ENCODE assay signal across 8 cellular contexts in the genomic region with DNA sequence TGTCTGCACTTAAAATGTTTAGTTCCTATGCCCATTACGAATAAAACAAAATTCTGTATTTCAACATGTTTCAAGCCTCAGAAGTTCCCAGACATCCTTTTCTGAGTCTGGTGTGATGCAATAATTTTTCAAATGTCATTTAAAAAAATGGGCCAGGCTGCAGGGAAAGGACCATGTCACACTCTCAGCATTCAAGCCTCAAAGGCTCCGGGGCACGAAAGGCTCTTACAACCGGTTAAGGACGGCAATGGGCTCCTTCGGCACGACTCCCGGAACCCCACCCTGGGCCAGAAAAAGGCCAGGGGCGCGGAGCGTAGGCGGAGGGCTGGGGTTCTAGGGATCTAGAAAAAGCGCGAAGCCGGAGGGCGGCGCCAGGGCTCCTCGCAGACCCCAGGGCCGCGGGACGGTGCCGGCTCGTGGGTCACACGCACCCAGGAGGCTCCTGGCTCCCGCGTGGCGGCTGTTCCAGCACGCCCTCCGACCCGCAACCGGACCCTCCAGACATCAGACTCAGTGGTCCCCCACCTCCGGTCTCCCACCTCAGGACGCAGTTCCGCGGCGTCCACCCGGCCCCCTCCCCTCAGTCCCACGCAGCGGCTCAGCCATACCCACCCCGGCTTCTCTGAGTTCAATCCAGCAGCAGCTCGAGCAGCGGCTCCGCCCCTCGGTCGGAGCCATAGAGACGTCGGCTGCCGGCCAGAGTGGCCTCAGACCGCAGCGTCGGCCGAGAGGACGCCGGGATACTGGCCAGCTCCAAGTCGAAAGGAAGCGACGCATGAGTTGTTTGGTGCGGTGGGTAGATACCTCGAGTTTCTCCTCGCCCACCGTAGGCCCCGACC. TPM values are rescaled to one million over a fixed set of nuclear protein-coding genes. Genes with fewer than 3 reads are reported as not detected.
DNase-seq lines count a peak whose midpoint lies in the region; ATAC-seq and TF ChIP-seq lines count a peak whose summit lies in the region.

A gene with protein sequence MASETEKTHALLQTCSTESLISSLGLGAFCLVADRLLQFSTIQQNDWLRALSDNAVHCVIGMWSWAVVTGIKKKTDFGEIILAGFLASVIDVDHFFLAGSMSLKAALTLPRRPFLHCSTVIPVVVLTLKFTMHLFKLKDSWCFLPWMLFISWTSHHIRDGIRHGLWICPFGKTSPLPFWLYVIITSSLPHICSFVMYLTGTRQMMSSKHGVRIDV (minus strand): TSS at position 656 of the 839 bp plus-strand sequence. CDS start 29,896 bp downstream, outside the sequence.

- H3K4me3 ChIP-seq in choroid plexus epithelial cell (ENCODE audit: low read depth, low read length), result peak within 1 kb of the TSS; percentile 74

- peak; percentile 81 to 83 for DNase-seq in AML-193 (lab: John Stamatoyannopoulos, UW)
- DNase-seq in NCI-H510A (lab: John Stamatoyannopoulos, UW), result peak; percentile 93
- DNase-seq in activated CD4-positive, alpha-beta T cell treated with anti-CD3 and anti-CD28 coated beads for 36 hours, result peak; percentile 91
- DNase-seq in choroid plexus epithelial cell (ENCODE audit: low read depth), result peak; percentile 96
- peak; percentile 94 for DNase-seq in kidney tubule cell (ENCODE audit: low spot score)
- peak; percentile 54 to 78 (median 63) for DNase-seq in stimulated activated CD4-positive, alpha-beta T cell treated with anti-CD3 and anti-CD28 coated beads, Interleukin-1b, Interleukin-23, amount 100 ng/mL, for 24 hours (ENCODE audit: low read depth in 4 of 4, low spot score in 1 of 4)

- peak; percentile 85 for TF ChIP-seq POLR2A in GM19099 (IDR thresholded peaks at IDR 0.05; ENCODE audit: extremely low read depth, insufficient read length, low read depth)

- H3K27me3 Mint-ChIP-seq in activated CD4-positive, alpha-beta T cell treated with anti-CD3 and anti-CD28 coated beads for 36 hours, result no peaks in the 10 kb centered on the region

- TF ChIP-seq CTCF in choroid plexus epithelial cell (conservative IDR thresholded peaks at IDR 0.05; ENCODE audit: low read depth, low read length), result no peak

- peaks cover 37% of the 10 kb centered on the region for H3K4me1 Mint-ChIP-seq in activated CD4-positive, alpha-beta T cell treated with anti-CD3 and anti-CD28 coated beads for 36 hours

- intact Hi-C loops in activated CD4-positive, alpha-beta T cell treated with anti-CD3 and anti-CD28 coated beads for 36 hours (cut with DNase I, micrococcal nuclease), result loop anchor here (1.0 to 10.0 kb wide), 22 partner anchors 32 to 1579 kb away; partner anchors contain the start of genes C5orf34 (in 2 of the 2), HMGCS1 (in 2 of the 2), NNT (in 2 of the 2) and ANXA2R (in 1 of the 2)

- peaks cover 35% of the 10 kb centered on the region for H3K36me3 Mint-ChIP-seq in activated CD4-positive, alpha-beta T cell treated with anti-CD3 and anti-CD28 coated beads for 36 hours (ENCODE audit: low read depth)

- peak within 1 kb of the TSS; percentile 100 for H3K27ac Mint-ChIP-seq in activated CD4-positive, alpha-beta T cell treated with anti-CD3 and anti-CD28 coated beads for 36 hours

- POLR2A ChIA-PET in activated CD4-positive, alpha-beta T cell treated with anti-CD3 and anti-CD28 coated beads for 36 hours (lab: Charles Lee), result interaction anchor here (0.5 to 2.8 kb wide), 14 partner anchors 9 to 628 kb away, joined by 3 to 34 read pairs (median 4); partner anchors contain the start of genes C5orf34, HMGCS1, NNT and ZNF131

- ATAC-seq in HG03432 (IDR thresholded peaks at IDR 0.05; ENCODE audit: unreplicated experiment), result peak; percentile 92
- peak; percentile 82 for ATAC-seq in activated CD4-positive, alpha-beta T cell treated with anti-CD3 and anti-CD28 coated beads for 36 hours

- H3K4me3 Mint-ChIP-seq in activated CD4-positive, alpha-beta T cell treated with anti-CD3 and anti-CD28 coated beads for 36 hours, result peak within 1 kb of the TSS; percentile 97

- CTCF ChIA-PET in activated CD4-positive, alpha-beta T cell treated with anti-CD3 and anti-CD28 coated beads for 36 hours (lab: Charles Lee), result interaction anchor here (0.6 to 3.0 kb wide), 43 partner anchors 8 to 489 kb away, joined by 3 to 26 read pairs (median 4); partner anchors contain the start of genes C5orf34, HMGCS1, NIM1K and NNT

- H3K9me3 Mint-ChIP-seq in activated CD4-positive, alpha-beta T cell treated with anti-CD3 and anti-CD28 coated beads for 36 hours (ENCODE audit: low read depth), result no peaks in the 10 kb centered on the region

RNA-seq across cellular contexts. Expression of the gene that starts here (rescaled TPM):
- 10 to 100 TPM; 15.7 to 17.1 TPM for total RNA-seq in activated CD4-positive, alpha-beta T cell treated with anti-CD3 and anti-CD28 coated beads for 36 hours

Comparison
In these comparisons a context has a peak if more than half of its experiments do, and no peak if none do; other contexts are left out.
1. Peak in every context shown above with its lines: DNase-seq, ATAC-seq and H3K4me3 ChIP-seq.